12 cellular contexts compared by ENCODE assay signal in the genomic region with DNA sequence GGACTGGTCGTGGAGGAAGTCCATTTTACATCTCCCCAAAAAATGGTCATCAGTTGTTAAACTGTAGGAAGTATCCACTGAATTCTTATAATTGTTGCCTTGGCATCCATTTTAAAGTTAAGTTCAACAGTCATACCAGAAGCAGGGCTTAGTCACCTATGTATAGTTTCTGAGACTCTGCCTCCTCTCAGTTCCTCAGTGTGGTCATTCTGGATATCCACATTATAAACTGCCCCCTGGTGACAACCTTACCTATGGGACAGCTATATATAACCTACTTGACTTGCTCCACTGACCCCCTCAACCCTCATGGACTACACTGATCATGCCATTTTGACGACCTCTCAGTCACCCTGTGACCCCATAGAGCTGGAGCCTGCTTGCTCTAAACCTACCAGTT.
A peak's percentile ranks its signal among the peaks of the same experiment; 100 is the strongest.
DNase-seq lines count a peak whose midpoint lies in the region; ATAC-seq and TF ChIP-seq lines count a peak whose summit lies in the region.
"Had no signal": no experiment of that assay in that cellular context is flagged by ENCODE, and none has a peak within 500 bp of the region (broad histone marks: within the 10 kb centered on the region; RNA-seq: fewer than 3 reads in every experiment).

No MANE protein-coding gene starts in this region.

- no peak overlapping the region for H3K27ac ChIP-seq in SK-N-SH (ENCODE audit: low read depth in 2 of 2, low read length in 1 of 2)
- H3K27ac ChIP-seq: SK-N-MC had no signal

- POLR2A ChIA-PET in SK-N-SH (lab: Yijun Ruan, JAX) (no interaction called here), WTC11 (lab: Charles Lee) (no interaction called here)

- H3F3A ChIP-seq in SK-N-SH (replicated peaks; ENCODE audit: insufficient read depth) = peaks cover 7% of the 10 kb centered on the region

- H3K36me3 ChIP-seq in SK-N-SH (replicated peaks in 1 of 2; ENCODE audit: control insufficient read depth in 1 of 2, insufficient read depth in 2 of 2, low read length in 1 of 2) = no peaks in the 10 kb centered on the region

- H3K4me3 Mint-ChIP-seq in WTC11 = no peak overlapping the region
- H3K4me3 Mint-ChIP-seq: activated naive CD4-positive, alpha-beta T cell treated with anti-CD3 and anti-CD28 coated beads, Interleukin-2, amount 10 ng/mL, durations not matched to agents 7 days and 5 days had no signal

- no peak overlapping the region for H3K9ac ChIP-seq in SK-N-SH

- no peak for TF ChIP-seq CTCF in GM12865 (IDR thresholded peaks at IDR 0.05; ENCODE audit: insufficient read depth, low read depth, low read length, missing control alignments)
- TF ChIP-seq CTCF in SK-N-SH (IDR thresholded peaks at IDR 0.05) = no peak
- TF ChIP-seq CTCF in WTC11 (IDR thresholded peaks at IDR 0.05) = no peak

- no peak for TF ChIP-seq RAD21 in SK-N-SH (IDR thresholded peaks at IDR 0.05; ENCODE audit: low read length)

- no peaks in the 10 kb centered on the region for H3K9me2 ChIP-seq in SK-N-SH

- no peak overlapping the region for H3K4me3 ChIP-seq in GM12865 (ENCODE audit: low read depth, low read length)
- H3K4me3 ChIP-seq in SK-N-SH (ENCODE audit: low read depth in 2 of 2, low read length in 1 of 2) = no peak overlapping the region
- H3K4me3 ChIP-seq: SK-N-MC had no signal

- peaks cover 7% of the 10 kb centered on the region for H3K9me3 Mint-ChIP-seq in WTC11

- no peak for TF ChIP-seq EP300 in SK-N-SH (IDR thresholded peaks at IDR 0.05; ENCODE audit: borderline replicate concordance in 1 of 2, low read depth in 1 of 2, low read length in 1 of 2)

- CTCF ChIA-PET in SK-N-SH (lab: Yijun Ruan, JAX) = no interaction called here
- CTCF ChIA-PET in WTC11 (lab: Charles Lee) = no interaction called here

- no peaks in the 10 kb centered on the region for H4K20me1 ChIP-seq in SK-N-SH (ENCODE audit: insufficient read depth)

- H3K9me3 ChIP-seq in SK-N-SH = no peaks in the 10 kb centered on the region

- no peak overlapping the region for H3K27ac Mint-ChIP-seq in WTC11
- H3K27ac Mint-ChIP-seq: activated naive CD4-positive, alpha-beta T cell treated with anti-CD3 and anti-CD28 coated beads, Interleukin-2, amount 10 ng/mL, durations not matched to agents 7 days and 5 days had no signal

- no peak overlapping the region for H3K4me2 ChIP-seq in SK-N-SH

- H3K4me1 ChIP-seq in SK-N-SH (ENCODE audit: control insufficient read depth in 1 of 2, insufficient read depth in 2 of 2, low read depth in 1 of 2, low read length in 1 of 2) = peaks cover 0 to 2% of the 10 kb centered on the region in 2 experiments; a peak in 2 of 4 replicates

- H3K4me1 Mint-ChIP-seq in WTC11 = peaks cover 7% of the 10 kb centered on the region; the same call in 1 of the 2 replicates
- H3K4me1 Mint-ChIP-seq: activated naive CD4-positive, alpha-beta T cell treated with anti-CD3 and anti-CD28 coated beads, Interleukin-2, amount 10 ng/mL, durations not matched to agents 7 days and 5 days had no signal

- no peak overlapping the region for H2AFZ ChIP-seq in SK-N-SH (ENCODE audit: low read depth)

- 42% methylated on average over 2 of the region's 2 CpGs for WGBS in SK-N-SH (ENCODE audit: low lambda C conversion rate)

- no peaks in the 10 kb centered on the region for H3K79me2 ChIP-seq in SK-N-SH (ENCODE audit: insufficient read depth)

- H3K27me3 ChIP-seq in SK-N-SH (ENCODE audit: insufficient read depth) = no peaks in the 10 kb centered on the region

- H3K27me3 Mint-ChIP-seq in WTC11 (ENCODE audit: low read depth) = no peaks in the 10 kb centered on the region
- H3K27me3 Mint-ChIP-seq: activated naive CD4-positive, alpha-beta T cell treated with anti-CD3 and anti-CD28 coated beads, Interleukin-2, amount 10 ng/mL, durations not matched to agents 7 days and 5 days had no signal

- DNase-seq in GM12865 (ENCODE audit: low read depth) (peak; percentile 77), SK-N-SH (no peak), UCSD-AML1 (lab: John Stamatoyannopoulos, UW; ENCODE audit: unreplicated experiment) (no peak), WTC11 (ENCODE audit: low spot score) (no peak), germinal center (ENCODE audit: low spot score) (no peak)
- DNase-seq: activated CD4-positive, alpha-beta T cell treated with anti-CD3 and anti-CD28 coated beads for 4 hours; activated naive CD4-positive, alpha-beta T cell treated with anti-CD3 and anti-CD28 coated beads, Interleukin-2, amount 10 ng/mL, durations not matched to agents 7 days and 5 days; NCI-H345 had no signal

- ATAC-seq in GM19372 (IDR thresholded peaks at IDR 0.05; ENCODE audit: low read depth, unreplicated experiment) (peak; percentile 97), HG02678 (IDR thresholded peaks at IDR 0.05; ENCODE audit: unreplicated experiment) (peak; percentile 98), HG03378 (IDR thresholded peaks at IDR 0.05; ENCODE audit: unreplicated experiment) (peak; percentile 100), WTC11 (no peak)

- no peaks in the 10 kb centered on the region for H3K36me3 Mint-ChIP-seq in WTC11
- H3K36me3 Mint-ChIP-seq: activated naive CD4-positive, alpha-beta T cell treated with anti-CD3 and anti-CD28 coated beads, Interleukin-2, amount 10 ng/mL, durations not matched to agents 7 days and 5 days had no signal

TF ChIP-seq in SK-N-SH, 30 proteins besides CTCF, POLR2A, EP300 and RAD21:
- TF ChIP-seq NFIC (IDR thresholded peaks at IDR 0.05; ENCODE audit: borderline replicate concordance) (no peak), GABPA (IDR thresholded peaks at IDR 0.05; ENCODE audit: low read depth) (no peak), SMC3 (IDR thresholded peaks at IDR 0.05; ENCODE audit: low read depth, low read length) (no peak), RCOR1 (IDR thresholded peaks at IDR 0.05; ENCODE audit: low read length) (no peak), POLR2AphosphoS5 (IDR thresholded peaks at IDR 0.05; ENCODE audit: low read depth, low read length) (no peak), CHD2 (IDR thresholded peaks at IDR 0.05; ENCODE audit: low read length, partially characterized antibody) (no peak), SIN3A (IDR thresholded peaks at IDR 0.05; ENCODE audit: borderline replicate concordance, low read depth, low read length) (no peak), ELF1 (IDR thresholded peaks at IDR 0.05) (no peak), TEAD4 (IDR thresholded peaks at IDR 0.05; ENCODE audit: borderline replicate concordance, insufficient read depth) (no peak)
- TF ChIP-seq, protein P1, sequence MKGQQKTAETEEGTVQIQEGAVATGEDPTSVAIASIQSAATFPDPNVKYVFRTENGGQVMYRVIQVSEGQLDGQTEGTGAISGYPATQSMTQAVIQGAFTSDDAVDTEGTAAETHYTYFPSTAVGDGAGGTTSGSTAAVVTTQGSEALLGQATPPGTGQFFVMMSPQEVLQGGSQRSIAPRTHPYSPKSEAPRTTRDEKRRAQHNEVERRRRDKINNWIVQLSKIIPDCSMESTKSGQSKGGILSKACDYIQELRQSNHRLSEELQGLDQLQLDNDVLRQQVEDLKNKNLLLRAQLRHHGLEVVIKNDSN (IDR thresholded peaks at IDR 0.05; ENCODE audit: borderline replicate concordance, low read depth) = no peak
- TF ChIP-seq, protein P2, sequence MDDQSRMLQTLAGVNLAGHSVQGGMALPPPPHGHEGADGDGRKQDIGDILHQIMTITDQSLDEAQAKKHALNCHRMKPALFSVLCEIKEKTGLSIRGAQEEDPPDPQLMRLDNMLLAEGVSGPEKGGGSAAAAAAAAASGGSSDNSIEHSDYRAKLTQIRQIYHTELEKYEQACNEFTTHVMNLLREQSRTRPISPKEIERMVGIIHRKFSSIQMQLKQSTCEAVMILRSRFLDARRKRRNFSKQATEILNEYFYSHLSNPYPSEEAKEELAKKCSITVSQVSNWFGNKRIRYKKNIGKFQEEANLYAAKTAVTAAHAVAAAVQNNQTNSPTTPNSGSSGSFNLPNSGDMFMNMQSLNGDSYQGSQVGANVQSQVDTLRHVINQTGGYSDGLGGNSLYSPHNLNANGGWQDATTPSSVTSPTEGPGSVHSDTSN (IDR thresholded peaks at IDR 0.05) = no peak

TF ChIP-seq in WTC11, 78 proteins besides CTCF, POLR2A, EP300 and RAD21 (continues in another document):
- TF ChIP-seq, protein P3, sequence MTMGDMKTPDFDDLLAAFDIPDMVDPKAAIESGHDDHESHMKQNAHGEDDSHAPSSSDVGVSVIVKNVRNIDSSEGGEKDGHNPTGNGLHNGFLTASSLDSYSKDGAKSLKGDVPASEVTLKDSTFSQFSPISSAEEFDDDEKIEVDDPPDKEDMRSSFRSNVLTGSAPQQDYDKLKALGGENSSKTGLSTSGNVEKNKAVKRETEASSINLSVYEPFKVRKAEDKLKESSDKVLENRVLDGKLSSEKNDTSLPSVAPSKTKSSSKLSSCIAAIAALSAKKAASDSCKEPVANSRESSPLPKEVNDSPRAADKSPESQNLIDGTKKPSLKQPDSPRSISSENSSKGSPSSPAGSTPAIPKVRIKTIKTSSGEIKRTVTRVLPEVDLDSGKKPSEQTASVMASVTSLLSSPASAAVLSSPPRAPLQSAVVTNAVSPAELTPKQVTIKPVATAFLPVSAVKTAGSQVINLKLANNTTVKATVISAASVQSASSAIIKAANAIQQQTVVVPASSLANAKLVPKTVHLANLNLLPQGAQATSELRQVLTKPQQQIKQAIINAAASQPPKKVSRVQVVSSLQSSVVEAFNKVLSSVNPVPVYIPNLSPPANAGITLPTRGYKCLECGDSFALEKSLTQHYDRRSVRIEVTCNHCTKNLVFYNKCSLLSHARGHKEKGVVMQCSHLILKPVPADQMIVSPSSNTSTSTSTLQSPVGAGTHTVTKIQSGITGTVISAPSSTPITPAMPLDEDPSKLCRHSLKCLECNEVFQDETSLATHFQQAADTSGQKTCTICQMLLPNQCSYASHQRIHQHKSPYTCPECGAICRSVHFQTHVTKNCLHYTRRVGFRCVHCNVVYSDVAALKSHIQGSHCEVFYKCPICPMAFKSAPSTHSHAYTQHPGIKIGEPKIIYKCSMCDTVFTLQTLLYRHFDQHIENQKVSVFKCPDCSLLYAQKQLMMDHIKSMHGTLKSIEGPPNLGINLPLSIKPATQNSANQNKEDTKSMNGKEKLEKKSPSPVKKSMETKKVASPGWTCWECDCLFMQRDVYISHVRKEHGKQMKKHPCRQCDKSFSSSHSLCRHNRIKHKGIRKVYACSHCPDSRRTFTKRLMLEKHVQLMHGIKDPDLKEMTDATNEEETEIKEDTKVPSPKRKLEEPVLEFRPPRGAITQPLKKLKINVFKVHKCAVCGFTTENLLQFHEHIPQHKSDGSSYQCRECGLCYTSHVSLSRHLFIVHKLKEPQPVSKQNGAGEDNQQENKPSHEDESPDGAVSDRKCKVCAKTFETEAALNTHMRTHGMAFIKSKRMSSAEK (CRISPR knock-in tag; IDR thresholded peaks at IDR 0.05; ENCODE audit: borderline replicate concordance) = no peak
- TF ChIP-seq ESRRA (CRISPR knock-in tag; IDR thresholded peaks at IDR 0.05; ENCODE audit: borderline replicate concordance) = no peak
- no peak for TF ChIP-seq MXD4 (CRISPR knock-in tag; IDR thresholded peaks at IDR 0.05; ENCODE audit: borderline replicate concordance)
